5 cellular contexts compared by ENCODE assay signal in the genomic region with DNA sequence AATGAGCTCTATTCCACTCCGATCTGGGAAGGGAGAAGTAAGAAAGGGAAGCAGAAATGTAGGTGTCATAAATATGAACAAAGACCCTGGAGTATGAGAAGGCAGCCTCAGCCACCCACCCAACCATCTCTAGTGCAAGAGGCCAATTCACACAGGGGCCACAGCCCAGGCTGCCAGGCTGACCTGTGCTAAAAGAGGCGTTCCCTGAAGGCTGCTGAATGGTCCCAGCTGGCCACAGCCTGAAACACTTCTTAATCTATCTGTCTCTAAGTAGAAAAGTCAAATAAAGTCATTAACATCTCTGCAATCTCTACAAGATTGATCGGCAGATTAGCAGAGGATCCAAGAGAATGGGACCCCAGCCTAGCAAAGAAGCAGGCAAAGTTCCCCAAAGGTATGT.
"Had no signal": no experiment of that assay in that cellular context is flagged by ENCODE, and none has a peak within 500 bp of the region (broad histone marks: within the 10 kb centered on the region; RNA-seq: fewer than 3 reads in every experiment).

No MANE protein-coding gene starts in this region.

- DNase-seq: H9, HCEC 1CT, IMR-90 had no signal

- ATAC-seq: GM23338, K562 had no signal

- H3K27ac Mint-ChIP-seq: GM23338, H9 had no signal

- H3K4me3 ChIP-seq: GM23338, K562 had no signal

- H3K4me3 Mint-ChIP-seq: GM23338, H9 had no signal

- H3K9me3 Mint-ChIP-seq: GM23338, H9 had no signal
